ENCODE assay signal across 15 cellular contexts in the genomic region with DNA sequence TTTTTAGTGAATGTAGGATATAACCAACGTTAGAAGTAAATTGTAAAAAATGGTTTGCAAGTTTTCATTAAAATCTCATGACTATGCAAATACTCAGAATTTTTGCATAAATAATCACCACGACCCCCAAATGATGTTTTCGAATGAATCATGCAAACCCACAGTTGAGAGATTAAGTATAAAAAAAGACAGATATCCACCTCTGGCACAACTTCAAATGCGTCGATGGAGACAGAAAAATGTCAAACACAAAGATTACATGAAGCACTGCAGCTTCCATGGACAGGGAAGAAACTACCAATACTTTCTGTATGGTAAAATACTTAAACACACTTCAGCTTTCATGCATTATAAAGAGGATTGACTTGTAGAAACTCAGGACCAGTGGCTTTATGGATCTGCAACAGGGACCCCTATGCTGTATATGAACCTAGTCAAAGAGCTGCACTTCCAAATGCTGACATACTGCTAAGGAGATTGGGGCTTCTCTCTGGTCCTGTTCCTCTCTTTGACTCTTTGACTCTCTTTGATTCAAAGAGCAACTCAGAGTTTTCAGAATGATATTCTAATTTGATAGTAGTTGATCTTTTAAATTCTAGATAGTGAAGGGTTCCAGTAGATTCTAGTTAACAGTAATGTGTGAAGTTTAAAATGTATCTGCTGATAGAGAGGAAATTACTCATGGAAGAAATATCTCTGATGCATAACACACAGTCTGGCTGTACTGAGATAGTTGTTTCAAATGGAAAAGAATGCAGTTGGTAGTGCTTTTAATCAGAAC.
DNase-seq lines count a peak whose midpoint lies in the region; ATAC-seq and TF ChIP-seq lines count a peak whose summit lies in the region.
"Had no signal": no experiment of that assay in that cellular context is flagged by ENCODE, and none has a peak within 500 bp of the region (broad histone marks: within the 10 kb centered on the region; RNA-seq: fewer than 3 reads in every experiment).

No MANE protein-coding gene starts in this region.

- intact Hi-C loops in activated CD8-positive, alpha-beta T cell treated with anti-CD3 and anti-CD28 coated beads for 36 hours (cut with micrococcal nuclease), result no loop called here
- intact Hi-C loops in upper lobe of right lung (cut with DNase I), result no loop called here

- POLR2A ChIA-PET in activated CD8-positive, alpha-beta T cell treated with anti-CD3 and anti-CD28 coated beads for 36 hours (lab: Charles Lee), result no interaction called here
- POLR2A ChIA-PET in activated CD8-positive, alpha-beta T cell treated with anti-CD3 and anti-CD28 coated beads, Interleukin-2, amount 10 ng/mL, durations not matched to agents 7 days and 5 days (lab: Charles Lee), result no interaction called here

- H3K36me3 ChIP-seq in upper lobe of right lung, result no peaks in the 10 kb centered on the region
- H3K36me3 ChIP-seq: colonic mucosa, neutrophil, thoracic aorta had no signal

- peak overlapping the region; percentile 39 for H3K27ac Mint-ChIP-seq in activated CD8-positive, alpha-beta T cell treated with anti-CD3 and anti-CD28 coated beads for 36 hours
- H3K27ac Mint-ChIP-seq in activated CD8-positive, alpha-beta T cell treated with anti-CD3 and anti-CD28 coated beads, Interleukin-2, amount 10 ng/mL, durations not matched to agents 7 days and 5 days, result no peak overlapping the region
- H3K27ac Mint-ChIP-seq: B cell had no signal

- H3K9me3 Mint-ChIP-seq in activated CD8-positive, alpha-beta T cell treated with anti-CD3 and anti-CD28 coated beads for 36 hours, result peaks cover 14% of the 10 kb centered on the region
- H3K9me3 Mint-ChIP-seq in activated CD8-positive, alpha-beta T cell treated with anti-CD3 and anti-CD28 coated beads, Interleukin-2, amount 10 ng/mL, durations not matched to agents 7 days and 5 days (ENCODE audit: insufficient read depth), result peaks cover 9% of the 10 kb centered on the region

- ATAC-seq in activated CD8-positive, alpha-beta T cell treated with anti-CD3 and anti-CD28 coated beads for 36 hours, result peak; percentile 56
- no peak for ATAC-seq in activated CD8-positive, alpha-beta T cell treated with anti-CD3 and anti-CD28 coated beads, Interleukin-2, amount 10 ng/mL, durations not matched to agents 7 days and 5 days
- ATAC-seq in GM18907 (IDR thresholded peaks at IDR 0.05; ENCODE audit: unreplicated experiment) (no peak), upper lobe of right lung (no peak)

- no peak for DNase-seq in activated CD8-positive, alpha-beta T cell treated with anti-CD3 and anti-CD28 coated beads for 36 hours
- DNase-seq in activated CD8-positive, alpha-beta T cell treated with anti-CD3 and anti-CD28 coated beads, Interleukin-2, amount 10 ng/mL, durations not matched to agents 7 days and 5 days, result no peak
- DNase-seq in SW 1271 (lab: John Stamatoyannopoulos, UW) (peak; percentile 6 to 56), fibroblast of mammary gland (ENCODE audit: low read depth) (peak; percentile 63), retinal pigment epithelial cell (ENCODE audit: low read depth) (peak; percentile 35), epidermal melanocyte (ENCODE audit: insufficient read length, low spot score) (no peak), upper lobe of right lung (no peak)
- DNase-seq: colonic mucosa; GDM1; NCI-H510A; stimulated activated CD4-positive, alpha-beta T cell treated with anti-CD3 and anti-CD28 coated beads, Interleukin-4, amount 100 ng/mL, for 24 hours had no signal

- no peak overlapping the region for H3K27ac ChIP-seq in upper lobe of right lung
- H3K27ac ChIP-seq: colonic mucosa, neutrophil, thoracic aorta had no signal

- peaks cover 41% of the 10 kb centered on the region for H3K36me3 Mint-ChIP-seq in activated CD8-positive, alpha-beta T cell treated with anti-CD3 and anti-CD28 coated beads for 36 hours (ENCODE audit: low read depth)
- peaks cover 10% of the 10 kb centered on the region for H3K36me3 Mint-ChIP-seq in activated CD8-positive, alpha-beta T cell treated with anti-CD3 and anti-CD28 coated beads, Interleukin-2, amount 10 ng/mL, durations not matched to agents 7 days and 5 days (ENCODE audit: low read depth)

- H3K4me1 Mint-ChIP-seq in activated CD8-positive, alpha-beta T cell treated with anti-CD3 and anti-CD28 coated beads for 36 hours (ENCODE audit: low read depth), result peaks cover 15% of the 10 kb centered on the region
- no peaks in the 10 kb centered on the region for H3K4me1 Mint-ChIP-seq in activated CD8-positive, alpha-beta T cell treated with anti-CD3 and anti-CD28 coated beads, Interleukin-2, amount 10 ng/mL, durations not matched to agents 7 days and 5 days (ENCODE audit: low read depth)
- H3K4me1 Mint-ChIP-seq: B cell had no signal

- TF ChIP-seq CTCF in activated CD8-positive, alpha-beta T cell treated with anti-CD3 and anti-CD28 coated beads for 36 hours (IDR thresholded peaks at IDR 0.05), result no peak
- no peak for TF ChIP-seq CTCF in fibroblast of mammary gland (conservative IDR thresholded peaks at IDR 0.05; ENCODE audit: control insufficient read depth, insufficient read depth, low read depth, low read length)
- TF ChIP-seq CTCF in retinal pigment epithelial cell (conservative IDR thresholded peaks at IDR 0.05; ENCODE audit: low read depth, low read length), result no peak
- no peak for TF ChIP-seq CTCF in upper lobe of right lung (IDR thresholded peaks at IDR 0.05)

- no peaks in the 10 kb centered on the region for H3K27me3 ChIP-seq in upper lobe of right lung
- H3K27me3 ChIP-seq: colonic mucosa, neutrophil had no signal

- H3K9me3 ChIP-seq in upper lobe of right lung, result no peaks in the 10 kb centered on the region
- H3K9me3 ChIP-seq: colonic mucosa, neutrophil, thoracic aorta had no signal

- CTCF ChIA-PET in activated CD8-positive, alpha-beta T cell treated with anti-CD3 and anti-CD28 coated beads for 36 hours (lab: Charles Lee), result no interaction called here
- CTCF ChIA-PET in activated CD8-positive, alpha-beta T cell treated with anti-CD3 and anti-CD28 coated beads, Interleukin-2, amount 10 ng/mL, durations not matched to agents 7 days and 5 days (lab: Charles Lee), result no interaction called here

- H3K27me3 Mint-ChIP-seq in activated CD8-positive, alpha-beta T cell treated with anti-CD3 and anti-CD28 coated beads for 36 hours, result no peaks in the 10 kb centered on the region
- no peaks in the 10 kb centered on the region for H3K27me3 Mint-ChIP-seq in activated CD8-positive, alpha-beta T cell treated with anti-CD3 and anti-CD28 coated beads, Interleukin-2, amount 10 ng/mL, durations not matched to agents 7 days and 5 days (ENCODE audit: low read depth)
- H3K27me3 Mint-ChIP-seq: B cell had no signal

- peaks cover 3% of the 10 kb centered on the region for H3K4me1 ChIP-seq in upper lobe of right lung
- H3K4me1 ChIP-seq: colonic mucosa had no signal

- H3K4me3 Mint-ChIP-seq in activated CD8-positive, alpha-beta T cell treated with anti-CD3 and anti-CD28 coated beads for 36 hours, result no peak overlapping the region
- no peak overlapping the region for H3K4me3 Mint-ChIP-seq in activated CD8-positive, alpha-beta T cell treated with anti-CD3 and anti-CD28 coated beads, Interleukin-2, amount 10 ng/mL, durations not matched to agents 7 days and 5 days
- H3K4me3 Mint-ChIP-seq: B cell had no signal

- no peak overlapping the region for H3K4me3 ChIP-seq in fibroblast of mammary gland (ENCODE audit: control insufficient read depth, low read depth, low read length)
- H3K4me3 ChIP-seq in retinal pigment epithelial cell (ENCODE audit: low read length), result no peak overlapping the region
- no peak overlapping the region for H3K4me3 ChIP-seq in upper lobe of right lung
- H3K4me3 ChIP-seq: colonic mucosa, thoracic aorta had no signal

Comparison
In these comparisons a context has a peak if more than half of its experiments do, and no peak if none do; other contexts are left out.
1. DNase-seq: peak in SW 1271 (2 of 2), fibroblast of mammary gland (single experiment) and retinal pigment epithelial cell (single experiment); none in activated CD8-positive, alpha-beta T cell treated with anti-CD3 and anti-CD28 coated beads for 36 hours (single experiment), activated CD8-positive, alpha-beta T cell treated with anti-CD3 and anti-CD28 coated beads, Interleukin-2, amount 10 ng/mL, durations not matched to agents 7 days and 5 days (single experiment), epidermal melanocyte (single experiment) and upper lobe of right lung (single experiment).